22 cellular contexts compared by ENCODE assay signal in genomic region chr13:43432948-43433347, GRCh38.
"Had no signal": no experiment of that assay in that cellular context is flagged by ENCODE, and none has a peak within 500 bp of the region (broad histone marks: within the 10 kb centered on the region; RNA-seq: fewer than 3 reads in every experiment).

No MANE protein-coding gene starts in this region.

- H3K4me3 Mint-ChIP-seq: activated naive CD8-positive, alpha-beta T cell; activated T-cell treated with anti-CD3 and anti-CD28 coated beads, Interleukin-2, amount 50 U/mL, for 4 hours; memory B cell; nephron progenitor cell; T-helper 1 cell treated with Interleukin-12 subunit alpha and Interleukin-12 subunit beta and Interleukin-4 antibody, amounts not matched to agents 30 μg/mL and 1 μg/mL, for 36 hours; type B pancreatic cell; WTC11 had no signal

- H3K9me3 Mint-ChIP-seq: activated T-cell treated with anti-CD3 and anti-CD28 coated beads, Interleukin-2, amount 50 U/mL, for 4 hours; activated T-helper 2 cell treated with anti-CD3 and anti-CD28 coated beads, Interferon-gamma antibody, Interleukin-2, Interleukin-4, amounts not matched to agents 10 μg/mL and 5 μg/mL and 100 μg/mL, durations not matched to agents 14 hours and 24 hours and 36 hours; memory B cell; nephron progenitor cell; T-helper 1 cell treated with Interleukin-12 subunit alpha and Interleukin-12 subunit beta and Interleukin-4 antibody, amounts not matched to agents 30 μg/mL and 1 μg/mL, for 36 hours; type B pancreatic cell; WTC11 had no signal

- H3K36me3 Mint-ChIP-seq: memory B cell, WTC11 had no signal

- ATAC-seq: activated T-cell treated with anti-CD3 and anti-CD28 coated beads, Interleukin-2, amount 50 U/mL, for 4 hours; WTC11 had no signal

- H3K27ac Mint-ChIP-seq: activated naive CD8-positive, alpha-beta T cell; activated T-helper 2 cell treated with anti-CD3 and anti-CD28 coated beads, Interferon-gamma antibody, Interleukin-2, Interleukin-4, amounts not matched to agents 10 μg/mL and 5 μg/mL and 100 μg/mL, durations not matched to agents 14 hours and 24 hours and 36 hours; memory B cell; nephron progenitor cell; T-helper 1 cell treated with Interleukin-12 subunit alpha and Interleukin-12 subunit beta and Interleukin-4 antibody, amounts not matched to agents 30 μg/mL and 1 μg/mL, for 36 hours; type B pancreatic cell; WTC11 had no signal

- H3K4me1 Mint-ChIP-seq: memory B cell had no signal

- DNase-seq: activated CD8-positive, alpha-beta memory T cell treated with anti-CD3 and anti-CD28 coated beads for 24 hours; activated CD8-positive, alpha-beta memory T cell treated with anti-CD3 and anti-CD28 coated beads, Interleukin-2, amount 50 U/mL, for 4 hours; activated naive CD4-positive, alpha-beta T cell; activated T-cell treated with anti-CD3 and anti-CD28 coated beads, Interleukin-2, amount 50 U/mL, for 4 hours; adrenal gland; brain microvascular endothelial cell; central memory CD4-positive, alpha-beta T cell; effector memory CD4-positive, alpha-beta T cell; hippocampal formation; nephron progenitor cell; nucleus accumbens; sigmoid colon; spleen; stimulated activated CD4-positive, alpha-beta T cell treated with anti-CD3 and anti-CD28 coated beads, Interleukin-4, amount 100 ng/mL, for 1 hour; stimulated activated naive CD4-positive, alpha-beta T cell; T1000 had no signal
